ENCODE assay signal across 24 cellular contexts in the genomic region with DNA sequence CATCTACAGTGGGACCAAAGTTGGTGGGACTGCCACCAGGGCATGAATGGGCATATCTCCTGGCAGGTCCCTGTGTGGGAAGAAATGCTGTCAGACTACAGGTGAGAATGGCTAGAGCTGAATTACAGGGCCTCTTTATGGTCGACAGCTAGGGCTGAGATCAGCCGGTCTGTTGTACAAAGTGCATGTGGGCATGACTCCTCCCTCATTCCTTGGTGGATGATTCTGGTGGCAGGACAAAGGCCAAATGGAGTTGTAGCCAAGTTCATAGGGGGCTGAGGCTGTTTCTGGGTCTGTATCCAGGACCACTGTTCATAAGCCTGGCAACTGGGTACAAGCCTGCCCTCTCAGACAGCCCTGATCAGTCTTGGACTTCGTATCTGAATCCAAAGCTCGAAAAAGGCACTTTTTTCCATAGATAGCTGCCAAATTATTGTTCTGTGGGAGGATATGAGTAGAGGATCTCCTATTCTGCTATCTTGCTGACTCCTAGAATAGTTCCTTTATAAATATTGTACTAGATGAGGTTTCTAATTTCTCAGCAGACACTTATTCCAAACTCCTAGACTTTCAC.
DNase-seq lines count a peak whose midpoint lies in the region; ATAC-seq and TF ChIP-seq lines count a peak whose summit lies in the region.
"Had no signal": no experiment of that assay in that cellular context is flagged by ENCODE, and none has a peak within 500 bp of the region (broad histone marks: within the 10 kb centered on the region; RNA-seq: fewer than 3 reads in every experiment).

No MANE protein-coding gene starts in this region.

- peak overlapping the region; percentile 3 for H2AK5ac ChIP-seq in neuronal stem cell (ENCODE audit: low read depth, low read length)

- no peak overlapping the region for H3K23ac ChIP-seq in neuronal stem cell (ENCODE audit: low read depth, low read length, poor library complexity)

- H3K4me1 ChIP-seq in neuronal stem cell (ENCODE audit: control insufficient read depth in 2 of 2, insufficient read depth in 1 of 2, low read depth in 1 of 2, low read length in 2 of 2): no peaks in the 10 kb centered on the region
- H3K4me1 ChIP-seq: HAP-1 had no signal

- peaks cover 0 to 3% of the 10 kb centered on the region in 2 donors for H3K9me3 ChIP-seq in neuronal stem cell (replicated peaks in 1 of 2; ENCODE audit: control insufficient read depth in 2 of 2, insufficient read depth in 1 of 2, low read depth in 1 of 2, low read length in 2 of 2)
- H3K9me3 ChIP-seq: HAP-1 had no signal

- ATAC-seq in left colon (peak; percentile 99), GM18505 (IDR thresholded peaks at IDR 0.05; ENCODE audit: unreplicated experiment) (no peak), HG03342 (IDR thresholded peaks at IDR 0.05; ENCODE audit: unreplicated experiment) (no peak), HG03108 (IDR thresholded peaks at IDR 0.05; ENCODE audit: unreplicated experiment) (no peak)
- ATAC-seq: CD8-positive, alpha-beta T cell had no signal

- H2BK5ac ChIP-seq in neuronal stem cell (ENCODE audit: low read length): no peak overlapping the region

- no peak overlapping the region for H3K14ac ChIP-seq in neuronal stem cell (ENCODE audit: low read length)

- no peak overlapping the region for H2BK15ac ChIP-seq in neuronal stem cell (ENCODE audit: low read length)

- no peak overlapping the region for H4K8ac ChIP-seq in neuronal stem cell (ENCODE audit: low read depth, low read length)

- CTCF ChIA-PET in HEK293T (lab: Yijun Ruan, JAX): no interaction called here

- DNase-seq in HT-29 (ENCODE audit: low spot score): peak; percentile 15
- DNase-seq in SW480 (ENCODE audit: low spot score): peak; percentile 23
- DNase-seq in left colon: peak; percentile 15 to 41
- no peak for DNase-seq in neuronal stem cell (ENCODE audit: low spot score)
- DNase-seq in HEK293T (ENCODE audit: extremely low spot score): no peak
- DNase-seq: AML-193; C1 segment of cervical spinal cord; Calu3; CD8-positive, alpha-beta T cell; DMS153; GM23248; KG1; NCI-H1105; NCI-H146; NCI-H2029 treated with DMSO at 0.1 percent for 48 hours; NCI-H226; NCI-H510A treated with DMSO at 0.1 percent for 48 hours; NCI-H748 treated with DMSO at 0.1 percent for 48 hours; NK-92 treated with Interleukin-12 subunit alpha and Interleukin-12 subunit beta, amount 100 ng/mL, for 24 hours; SIG-M5 had no signal

- no peak overlapping the region for H3K4me3 ChIP-seq in neuronal stem cell (ENCODE audit: low read length in 2 of 2)
- H3K4me3 ChIP-seq: GM23248, HAP-1 had no signal

- H3K36me3 ChIP-seq in neuronal stem cell (replicated peaks in 1 of 2; ENCODE audit: control insufficient read depth in 2 of 2, insufficient read depth in 2 of 2, low read length in 2 of 2): no peaks in the 10 kb centered on the region
- H3K36me3 ChIP-seq: HAP-1 had no signal

- no CpG with 5 or more reads among the region's 4 CpGs for WGBS in neuronal stem cell (ENCODE audit: extremely low coverage in 2 of 2, insufficient read length in 2 of 2, insufficient replicate concordance in 1 of 2), 2 donors

- no peak overlapping the region for H2AFZ ChIP-seq in neuronal stem cell (ENCODE audit: low read length)
- H2AFZ ChIP-seq: GM23248 had no signal

- H2BK12ac ChIP-seq in neuronal stem cell (ENCODE audit: low read length): no peak overlapping the region

- H3K79me1 ChIP-seq in neuronal stem cell (ENCODE audit: low read depth, low read length): no peaks in the 10 kb centered on the region

- H3K4me2 ChIP-seq in neuronal stem cell (ENCODE audit: insufficient read depth, low read length, poor library complexity, severe bottlenecking): no peak overlapping the region

- TF ChIP-seq POLR2A in GM18505 (IDR thresholded peaks at IDR 0.05; ENCODE audit: borderline replicate concordance, extremely low read depth, insufficient read depth, insufficient read length): no peak

- H3K27me3 ChIP-seq in neuronal stem cell (ENCODE audit: control insufficient read depth in 3 of 3, insufficient read depth in 3 of 3, low read depth in 1 of 3, low read length in 3 of 3): no peaks in the 10 kb centered on the region

- intact Hi-C loops in left colon (cut with DNase I, micrococcal nuclease): no loop called here

- POLR2A ChIA-PET in HEK293T (lab: Yijun Ruan, JAX): no interaction called here

- no peak overlapping the region for H3K4ac ChIP-seq in neuronal stem cell (ENCODE audit: low read length)

- no peak overlapping the region for H4K91ac ChIP-seq in neuronal stem cell (ENCODE audit: low read depth, low read length, poor library complexity)

- no peak overlapping the region for H3K9ac ChIP-seq in neuronal stem cell (ENCODE audit: low read depth, low read length, poor library complexity)
- H3K9ac ChIP-seq: GM23248 had no signal

- no peak overlapping the region for H3K18ac ChIP-seq in neuronal stem cell (ENCODE audit: low read length)

- H2BK120ac ChIP-seq in neuronal stem cell (ENCODE audit: low read depth, low read length): no peak overlapping the region

- no peak overlapping the region for H3K27ac ChIP-seq in neuronal stem cell (replicated peaks; ENCODE audit: low read length)
- H3K27ac ChIP-seq: GM23248 had no signal

TF ChIP-seq in HEK293T, 16 proteins besides CTCF, POLR2A, EP300 and RAD21:
- TF ChIP-seq FOXM1 (IDR thresholded peaks at IDR 0.05; ENCODE audit: borderline replicate concordance): no peak
- TF ChIP-seq HDGF (IDR thresholded peaks at IDR 0.05; ENCODE audit: borderline replicate concordance): no peak
- TF ChIP-seq SP1 (IDR thresholded peaks at IDR 0.05): no peak
- TF ChIP-seq CTBP1 (IDR thresholded peaks at IDR 0.05; ENCODE audit: borderline replicate concordance): no peak
- TF ChIP-seq, protein P1, sequence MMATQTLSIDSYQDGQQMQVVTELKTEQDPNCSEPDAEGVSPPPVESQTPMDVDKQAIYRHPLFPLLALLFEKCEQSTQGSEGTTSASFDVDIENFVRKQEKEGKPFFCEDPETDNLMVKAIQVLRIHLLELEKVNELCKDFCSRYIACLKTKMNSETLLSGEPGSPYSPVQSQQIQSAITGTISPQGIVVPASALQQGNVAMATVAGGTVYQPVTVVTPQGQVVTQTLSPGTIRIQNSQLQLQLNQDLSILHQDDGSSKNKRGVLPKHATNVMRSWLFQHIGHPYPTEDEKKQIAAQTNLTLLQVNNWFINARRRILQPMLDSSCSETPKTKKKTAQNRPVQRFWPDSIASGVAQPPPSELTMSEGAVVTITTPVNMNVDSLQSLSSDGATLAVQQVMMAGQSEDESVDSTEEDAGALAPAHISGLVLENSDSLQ (IDR thresholded peaks at IDR 0.05): no peak
- TF ChIP-seq BHLHE40 (IDR thresholded peaks at IDR 0.05; ENCODE audit: borderline replicate concordance): no peak
- no peak for TF ChIP-seq FOXA1 (IDR thresholded peaks at IDR 0.05)
- no peak for TF ChIP-seq ZNF384 (IDR thresholded peaks at IDR 0.05)

Comparison
In these comparisons a context has a peak if more than half of its experiments do, and no peak if none do; other contexts are left out.
1. DNase-seq: peak in HT-29 (single experiment), SW480 (single experiment) and left colon (2 of 2); none in neuronal stem cell (single experiment) and HEK293T (single experiment).